In the genomic region with DNA sequence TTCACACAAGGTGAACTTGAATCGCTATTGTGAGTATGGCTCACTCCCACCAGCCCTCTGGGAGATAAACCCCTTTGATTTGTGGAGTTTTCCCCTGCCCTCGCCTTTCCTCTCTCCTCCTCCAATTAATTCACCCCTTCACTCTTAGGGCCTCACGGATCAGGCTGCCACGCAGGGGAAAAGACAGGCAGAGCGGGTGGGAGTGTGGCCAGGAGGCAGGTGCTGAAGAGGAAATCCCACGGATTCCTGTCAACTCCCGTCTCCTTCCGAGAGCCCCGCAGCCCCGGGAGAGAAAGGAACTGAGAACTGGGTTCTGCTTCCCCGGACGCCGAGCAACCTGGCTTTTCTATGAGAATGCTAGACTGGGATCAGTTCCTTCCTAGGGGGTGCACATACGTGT, we compare ENCODE assay signal across 12 cellular contexts.
DNase-seq lines count a peak whose midpoint lies in the region; ATAC-seq and TF ChIP-seq lines count a peak whose summit lies in the region.
"Had no signal": no experiment of that assay in that cellular context is flagged by ENCODE, and none has a peak within 500 bp of the region (broad histone marks: within the 10 kb centered on the region; RNA-seq: fewer than 3 reads in every experiment).

No MANE protein-coding gene starts in this region.

- no peak for TF ChIP-seq CTCF in thoracic aorta (IDR thresholded peaks at IDR 0.05)

- peak overlapping the region; percentile 34 for H3K4me3 ChIP-seq in thoracic aorta

- DNase-seq in NCI-H2107 (lab: John Stamatoyannopoulos, UW) (peak; percentile 40), NCI-H2107 treated with DMSO at 0.1 percent for 48 hours (lab: John Stamatoyannopoulos, UW; ENCODE audit: unreplicated experiment) (no peak), astrocyte of the hippocampus (ENCODE audit: low read depth, low spot score) (peak; percentile 78), left kidney (ENCODE audit: low read depth, low spot score) (peak; percentile 90), thoracic aorta (ENCODE audit: low spot score) (no peak), NCI-H2196 treated with DMSO at 0.1 percent for 48 hours (lab: John Stamatoyannopoulos, UW; ENCODE audit: unreplicated experiment) (no peak)
- DNase-seq in stimulated activated naive CD4-positive, alpha-beta T cell treated with Interleukin-2 at 50 U/mL for 16 hours (lab: John Stamatoyannopoulos, UW) = no peak
- no peak for DNase-seq in activated naive CD4-positive, alpha-beta T cell treated with anti-CD3 and anti-CD28 coated beads, Interleukin-2, amount 50 U/mL, for 16 hours
- DNase-seq: KG1; NK-92 treated with Interleukin-12 subunit alpha and Interleukin-12 subunit beta, amount 100 ng/mL, for 24 hours; T-helper 17 cell had no signal

- no peak overlapping the region for H3K27ac ChIP-seq in thoracic aorta
- H3K27ac ChIP-seq: tibial nerve had no signal

- no peak for ATAC-seq in thoracic aorta (ENCODE audit: insufficient number of reproducible peaks, low FRiP score, low read depth)
- ATAC-seq: T-helper 17 cell had no signal

- no peaks in the 10 kb centered on the region for H3K27me3 ChIP-seq in thoracic aorta (replicated peaks; ENCODE audit: insufficient read depth)

- no peaks in the 10 kb centered on the region for H3K36me3 ChIP-seq in thoracic aorta
- H3K36me3 ChIP-seq: tibial nerve had no signal

- no peaks in the 10 kb centered on the region for H3K9me3 ChIP-seq in thoracic aorta

- H3K4me1 ChIP-seq in thoracic aorta (ENCODE audit: control insufficient read depth in 1 of 2, low read depth in 2 of 2) = peaks cover 0 to 6% of the 10 kb centered on the region in 2 donors

Comparison
In these comparisons a context has a peak if more than half of its experiments do, and no peak if none do; other contexts are left out.
1. DNase-seq: peak in NCI-H2107 (single experiment), astrocyte of the hippocampus (single experiment) and left kidney (single experiment); none in NCI-H2107 treated with DMSO at 0.1 percent for 48 hours (single experiment), thoracic aorta (single experiment), stimulated activated naive CD4-positive, alpha-beta T cell treated with Interleukin-2 at 50 U/mL for 16 hours (single experiment), activated naive CD4-positive, alpha-beta T cell treated with anti-CD3 and anti-CD28 coated beads, Interleukin-2, amount 50 U/mL, for 16 hours (single experiment) and NCI-H2196 treated with DMSO at 0.1 percent for 48 hours (single experiment).